ENCODE assay signal across 17 cellular contexts in the genomic region with DNA sequence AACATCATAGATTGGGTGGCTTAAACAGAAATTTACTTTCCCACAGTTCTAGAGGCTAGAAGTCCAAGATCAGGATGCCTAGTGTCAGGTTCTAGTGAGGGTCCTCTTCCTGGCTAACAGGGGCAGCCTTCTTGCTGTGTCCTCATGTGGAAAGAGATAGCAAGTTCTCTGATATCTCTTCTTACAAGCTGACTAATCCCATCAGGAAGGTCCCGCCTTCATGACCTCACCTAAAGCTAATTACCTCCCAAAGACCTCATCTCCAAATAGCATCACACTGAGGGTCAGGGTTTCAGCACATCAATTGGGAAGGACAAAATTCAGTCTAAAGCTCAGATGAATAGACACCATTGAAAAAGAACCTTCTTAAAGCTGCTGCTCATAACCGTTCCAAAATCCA.
"Had no signal": no experiment of that assay in that cellular context is flagged by ENCODE, and none has a peak within 500 bp of the region (broad histone marks: within the 10 kb centered on the region; RNA-seq: fewer than 3 reads in every experiment).

No MANE protein-coding gene starts in this region.

- H3K9me3 Mint-ChIP-seq: activated T-cell treated with anti-CD3 and anti-CD28 coated beads, Interleukin-2, amount 50 U/mL, for 72 hours; T-helper 2 cell treated with Interferon-gamma antibody and Interleukin-4, amounts not matched to agents 5 μg/mL and 100 μg/mL, for 36 hours had no signal

- DNase-seq: activated CD4-positive, alpha-beta T cell treated with anti-CD3 and anti-CD28 coated beads, Interleukin-2, amount 10 ng/mL, durations not matched to agents 7 days and 5 days; activated CD4-positive, CD25-positive, alpha-beta regulatory T cell; activated CD8-positive, alpha-beta T cell treated with anti-CD3 and anti-CD28 coated beads, Interleukin-2, amount 10 ng/mL, durations not matched to agents 7 days and 5 days; activated T-cell treated with anti-CD3 and anti-CD28 coated beads, Interleukin-2, amount 50 U/mL, for 72 hours; hypothalamus; islet precursor cell; nephron progenitor cell; nucleus accumbens; stimulated activated CD4-positive, alpha-beta T cell treated with anti-CD3 and anti-CD28 coated beads, Interleukin-2, amount 100 ng/mL, for 24 hours; stomach had no signal

- H3K27ac ChIP-seq: cardiac muscle cell, stomach, vagina had no signal

- H3K4me3 ChIP-seq: cardiac muscle cell, stomach, vagina had no signal

- H3K9me3 ChIP-seq: stomach, vagina had no signal

- H3K4me3 Mint-ChIP-seq: activated CD4-positive, alpha-beta T cell treated with anti-CD3 and anti-CD28 coated beads, Interleukin-2, amount 10 ng/mL, durations not matched to agents 7 days and 5 days; activated CD8-positive, alpha-beta T cell treated with anti-CD3 and anti-CD28 coated beads, Interleukin-2, amount 10 ng/mL, durations not matched to agents 7 days and 5 days; activated naive CD8-positive, alpha-beta T cell; activated T-cell treated with anti-CD3 and anti-CD28 coated beads, Interleukin-2, amount 50 U/mL, for 72 hours; nephron progenitor cell; T-helper 2 cell treated with Interferon-gamma antibody and Interleukin-4, amounts not matched to agents 5 μg/mL and 100 μg/mL, for 36 hours had no signal

- H3K36me3 ChIP-seq: cardiac muscle cell, vagina had no signal

- H3K27me3 ChIP-seq: cardiac muscle cell, stomach, vagina had no signal

- FAIRE-seq: colon, frontal cortex had no signal

- H3K27me3 Mint-ChIP-seq: activated CD4-positive, alpha-beta T cell treated with anti-CD3 and anti-CD28 coated beads, Interleukin-2, amount 10 ng/mL, durations not matched to agents 7 days and 5 days; activated naive CD8-positive, alpha-beta T cell; progenitor cell of endocrine pancreas had no signal

- ATAC-seq: activated CD8-positive, alpha-beta T cell treated with anti-CD3 and anti-CD28 coated beads, Interleukin-2, amount 10 ng/mL, durations not matched to agents 7 days and 5 days; activated T-cell treated with anti-CD3 and anti-CD28 coated beads, Interleukin-2, amount 50 U/mL, for 72 hours had no signal

- H3K27ac Mint-ChIP-seq: activated CD4-positive, alpha-beta T cell treated with anti-CD3 and anti-CD28 coated beads, Interleukin-2, amount 10 ng/mL, durations not matched to agents 7 days and 5 days; activated CD8-positive, alpha-beta T cell treated with anti-CD3 and anti-CD28 coated beads, Interleukin-2, amount 10 ng/mL, durations not matched to agents 7 days and 5 days; activated T-cell treated with anti-CD3 and anti-CD28 coated beads, Interleukin-2, amount 50 U/mL, for 72 hours; progenitor cell of endocrine pancreas; T-helper 2 cell treated with Interferon-gamma antibody and Interleukin-4, amounts not matched to agents 5 μg/mL and 100 μg/mL, for 36 hours had no signal
